In genomic region chr3:10416730-10417300, GRCh38 we compare ENCODE assay signal across 18 cellular contexts.
"Had no signal": no experiment of that assay in that cellular context is flagged by ENCODE, and none has a peak within 500 bp of the region (broad histone marks: within the 10 kb centered on the region; RNA-seq: fewer than 3 reads in every experiment).

No MANE protein-coding gene starts in this region.

- ATAC-seq: activated T-cell treated with anti-CD3 and anti-CD28 coated beads, Interleukin-2, amount 50 U/mL, for 72 hours; left lung; T-helper 17 cell had no signal

- H3K27ac ChIP-seq: left lung, prostate gland, thoracic aorta had no signal

- DNase-seq: activated CD4-positive, alpha-beta memory T cell treated with anti-CD3 and anti-CD28 coated beads for 36 hours; activated CD4-positive, alpha-beta T cell treated with anti-CD3 and anti-CD28 coated beads for 48 hours; activated effector memory CD4-positive, alpha-beta T cell treated with anti-CD3 and anti-CD28 coated beads, Interleukin-2, amount 50 U/mL, for 16 hours; activated naive CD4-positive, alpha-beta T cell treated with anti-CD3 and anti-CD28 coated beads, Interleukin-2, amount 10 ng/mL, durations not matched to agents 7 days and 5 days; activated T-cell treated with anti-CD3 and anti-CD28 coated beads, Interleukin-2, amount 50 U/mL, for 72 hours; amygdala; cerebellar nuclear complex; cortex of kidney; erythroblast; foreskin fibroblast; left lung; midbrain; natural killer cell; stimulated activated CD4-positive, alpha-beta T cell treated with anti-CD3 and anti-CD28 coated beads, Interleukin-4, amount 100 ng/mL, for 1 hour; stimulated activated naive CD4-positive, alpha-beta T cell treated with Interleukin-2 at 50 U/mL for 16 hours; T-helper 17 cell had no signal

- H3K9me3 ChIP-seq: left lung, prostate gland, thoracic aorta had no signal

- H3K4me1 ChIP-seq: left lung, prostate gland had no signal

- H3K4me3 ChIP-seq: left lung, prostate gland, thoracic aorta had no signal

- H3K36me3 ChIP-seq: left lung, prostate gland, thoracic aorta had no signal
